29 cellular contexts compared by ENCODE assay signal in genomic region chr17:5331506-5331905, GRCh38. TPM values are rescaled to one million over a fixed set of nuclear protein-coding genes. Genes with fewer than 3 reads are reported as not detected.
A peak's percentile ranks its signal among the peaks of the same experiment; 100 is the strongest.
DNase-seq lines count a peak whose midpoint lies in the region; ATAC-seq and TF ChIP-seq lines count a peak whose summit lies in the region.
"Had no signal": no experiment of that assay in that cellular context is flagged by ENCODE, and none has a peak within 500 bp of the region (broad histone marks: within the 10 kb centered on the region; RNA-seq: fewer than 3 reads in every experiment).

No MANE protein-coding gene starts in this region.

- H3K9ac ChIP-seq in smooth muscle cell (ENCODE audit: low read depth): peak overlapping the region; percentile 24
- H3K9ac ChIP-seq: KMS-11 had no signal

- intact Hi-C loops in activated CD8-positive, alpha-beta T cell treated with anti-CD3 and anti-CD28 coated beads for 36 hours (cut with micrococcal nuclease): no loop called here

- no peak for TF ChIP-seq CTCF in activated CD8-positive, alpha-beta T cell treated with anti-CD3 and anti-CD28 coated beads for 36 hours (IDR thresholded peaks at IDR 0.05)
- TF ChIP-seq CTCF in fibroblast of mammary gland (conservative IDR thresholded peaks at IDR 0.05; ENCODE audit: control insufficient read depth, insufficient read depth, low read depth, low read length) (no peak), smooth muscle cell (IDR thresholded peaks at IDR 0.05; ENCODE audit: borderline replicate concordance, insufficient read depth, poor library complexity, severe bottlenecking) (no peak), GM10248 (IDR thresholded peaks at IDR 0.05; ENCODE audit: control extremely low read depth, extremely low read depth, low read depth, missing control alignments) (no peak)

- ATAC-seq in activated CD8-positive, alpha-beta T cell treated with anti-CD3 and anti-CD28 coated beads for 36 hours: no peak
- no peak for ATAC-seq in activated CD8-positive, alpha-beta T cell treated with anti-CD3 and anti-CD28 coated beads, Interleukin-2, amount 10 ng/mL, durations not matched to agents 7 days and 5 days
- ATAC-seq in T-cell (replicated peaks in 1 of 4): no peak
- no peak for ATAC-seq in GM18868 (IDR thresholded peaks at IDR 0.05; ENCODE audit: unreplicated experiment)
- ATAC-seq: CD8-positive, alpha-beta T cell; gastrocnemius medialis had no signal

- no peak overlapping the region for H3K4me3 ChIP-seq in fibroblast of mammary gland (ENCODE audit: control insufficient read depth, low read depth, low read length)
- H3K4me3 ChIP-seq in smooth muscle cell: no peak overlapping the region
- H3K4me3 ChIP-seq: breast epithelium, colonic mucosa, gastrocnemius medialis, prostate gland, sigmoid colon, SJSA1, testis had no signal

- peaks cover 27% of the 10 kb centered on the region for H3K36me3 Mint-ChIP-seq in activated CD8-positive, alpha-beta T cell treated with anti-CD3 and anti-CD28 coated beads for 36 hours (ENCODE audit: low read depth)
- H3K36me3 Mint-ChIP-seq in activated CD8-positive, alpha-beta T cell treated with anti-CD3 and anti-CD28 coated beads, Interleukin-2, amount 10 ng/mL, durations not matched to agents 7 days and 5 days (ENCODE audit: low read depth): peaks cover 20% of the 10 kb centered on the region
- H3K36me3 Mint-ChIP-seq in T-cell: peaks cover 18% of the 10 kb centered on the region

- H3K36me3 ChIP-seq in smooth muscle cell (ENCODE audit: low read depth): peaks cover 3% of the 10 kb centered on the region
- H3K36me3 ChIP-seq: breast epithelium had no signal

- no peak for DNase-seq in activated CD8-positive, alpha-beta T cell treated with anti-CD3 and anti-CD28 coated beads for 36 hours
- DNase-seq in activated CD8-positive, alpha-beta T cell treated with anti-CD3 and anti-CD28 coated beads, Interleukin-2, amount 10 ng/mL, durations not matched to agents 7 days and 5 days: no peak
- DNase-seq in T-cell (no peak), fibroblast of mammary gland (ENCODE audit: low read depth) (peak; percentile 46), smooth muscle cell (lab: John Stamatoyannopoulos, UW; ENCODE audit: unreplicated experiment) (no peak), GM10248 (ENCODE audit: extremely low spot score) (no peak)
- DNase-seq in activated effector memory CD4-positive, alpha-beta T cell treated with Interleukin-2 at 50 U/mL for 16 hours: no peak
- DNase-seq: activated CD4-positive, alpha-beta T cell treated with anti-CD3 and anti-CD28 coated beads for 1 hour; activated effector memory CD4-positive, alpha-beta T cell treated with anti-CD3 and anti-CD28 coated beads, Interleukin-2, amount 50 U/mL, for 16 hours; CD8-positive, alpha-beta T cell; colonic mucosa; DMS 273 treated with DMSO at 0.1 percent for 48 hours; effector memory CD4-positive, alpha-beta T cell; gastrocnemius medialis; mammary epithelial cell; NCI-H1436; NCI-H2081 treated with DMSO at 0.1 percent for 48 hours; NCI-H345; NCI-H748 treated with DMSO at 0.1 percent for 48 hours; sigmoid colon; stimulated activated naive CD8-positive, alpha-beta T cell treated with anti-CD3 and anti-CD28 coated beads, Interleukin-15, Interleukin-2, amounts not matched to agents 100 U/mL and 50 U/mL, for 24 hours; T-helper 1 cell; testis had no signal

- 85% methylated on average over 4 of the region's 4 CpGs for WGBS in smooth muscle cell (ENCODE audit: low lambda C conversion rate)

- H3K9me3 ChIP-seq in smooth muscle cell (replicated peaks; ENCODE audit: low read depth): no peaks in the 10 kb centered on the region
- H3K9me3 ChIP-seq: breast epithelium, colonic mucosa, gastrocnemius medialis, prostate gland, sigmoid colon, SJSA1, testis had no signal

- peak overlapping the region; percentile 55 for H3K27ac ChIP-seq in smooth muscle cell (ENCODE audit: low read depth)
- H3K27ac ChIP-seq: 22Rv1, breast epithelium, colonic mucosa, gastrocnemius medialis, KMS-11, prostate gland, sigmoid colon, SJSA1, testis had no signal

- H3K4me1 Mint-ChIP-seq in activated CD8-positive, alpha-beta T cell treated with anti-CD3 and anti-CD28 coated beads for 36 hours (ENCODE audit: low read depth): peaks cover 37% of the 10 kb centered on the region
- H3K4me1 Mint-ChIP-seq in activated CD8-positive, alpha-beta T cell treated with anti-CD3 and anti-CD28 coated beads, Interleukin-2, amount 10 ng/mL, durations not matched to agents 7 days and 5 days (ENCODE audit: low read depth): peaks cover 18% of the 10 kb centered on the region
- H3K4me1 Mint-ChIP-seq in T-cell: peaks cover 36 to 41% (median 38%) of the 10 kb centered on the region in 3 donors

- peak overlapping the region; percentile 1 for H3K4me2 ChIP-seq in smooth muscle cell
- H3K4me2 ChIP-seq: KMS-11 had no signal

- peaks cover 29% of the 10 kb centered on the region for H3K79me2 ChIP-seq in smooth muscle cell (ENCODE audit: low read depth)

- H3F3A ChIP-seq in smooth muscle cell (ENCODE audit: low read depth): peaks cover 3% of the 10 kb centered on the region

- H3K27me3 ChIP-seq in smooth muscle cell (ENCODE audit: low read depth): no peaks in the 10 kb centered on the region
- H3K27me3 ChIP-seq: breast epithelium, colonic mucosa, gastrocnemius medialis, sigmoid colon, SJSA1, testis had no signal

- no peak overlapping the region for H2AFZ ChIP-seq in smooth muscle cell (ENCODE audit: low read depth)

- POLR2A ChIA-PET in activated CD8-positive, alpha-beta T cell treated with anti-CD3 and anti-CD28 coated beads for 36 hours (lab: Charles Lee): interaction anchor here (1.1 kb wide), 1 partner anchor 64 kb away, joined by 3 read pairs; no protein-coding TSS in a partner anchor
- POLR2A ChIA-PET in activated CD8-positive, alpha-beta T cell treated with anti-CD3 and anti-CD28 coated beads, Interleukin-2, amount 10 ng/mL, durations not matched to agents 7 days and 5 days (lab: Charles Lee): no interaction called here
- POLR2A ChIA-PET in T-cell (lab: Charles Lee): interaction anchor here in 1 of 2 donors (0.5 kb wide), 1 partner anchor 20 kb away, joined by 3 read pairs; no protein-coding TSS in a partner anchor
- POLR2A ChIA-PET in GM10248 (lab: Yijun Ruan, JAX): no interaction called here

- H4K20me1 ChIP-seq in smooth muscle cell (ENCODE audit: low read depth): peaks cover 6% of the 10 kb centered on the region

- no peaks in the 10 kb centered on the region for H3K4me1 ChIP-seq in smooth muscle cell (ENCODE audit: low read depth)
- H3K4me1 ChIP-seq: breast epithelium, colonic mucosa, gastrocnemius medialis, prostate gland, sigmoid colon, SJSA1, testis had no signal

- CTCF ChIA-PET in activated CD8-positive, alpha-beta T cell treated with anti-CD3 and anti-CD28 coated beads for 36 hours (lab: Charles Lee): interaction anchor here (1.1 to 1.8 kb wide), 4 partner anchors 9 to 24 kb away, joined by 3 to 5 read pairs (median 4); no protein-coding TSS in a partner anchor
- CTCF ChIA-PET in activated CD8-positive, alpha-beta T cell treated with anti-CD3 and anti-CD28 coated beads, Interleukin-2, amount 10 ng/mL, durations not matched to agents 7 days and 5 days (lab: Charles Lee): no interaction called here
- CTCF ChIA-PET in T-cell (lab: Charles Lee): no interaction called here
- CTCF ChIA-PET in GM10248 (lab: Yijun Ruan, JAX): interaction anchor here (1.1 to 1.8 kb wide), 5 partner anchors 12 to 107 kb away, joined by 3 to 6 read pairs (median 4); partner anchors contain the start of gene C1QBP

- no peak overlapping the region for H3K4me3 Mint-ChIP-seq in activated CD8-positive, alpha-beta T cell treated with anti-CD3 and anti-CD28 coated beads for 36 hours
- no peak overlapping the region for H3K4me3 Mint-ChIP-seq in activated CD8-positive, alpha-beta T cell treated with anti-CD3 and anti-CD28 coated beads, Interleukin-2, amount 10 ng/mL, durations not matched to agents 7 days and 5 days
- H3K4me3 Mint-ChIP-seq in T-cell: no peak overlapping the region
- H3K4me3 Mint-ChIP-seq: CD8-positive, alpha-beta T cell had no signal

- peak overlapping the region; percentile 25 for H3K27ac Mint-ChIP-seq in activated CD8-positive, alpha-beta T cell treated with anti-CD3 and anti-CD28 coated beads for 36 hours
- H3K27ac Mint-ChIP-seq in activated CD8-positive, alpha-beta T cell treated with anti-CD3 and anti-CD28 coated beads, Interleukin-2, amount 10 ng/mL, durations not matched to agents 7 days and 5 days: no peak overlapping the region
- H3K27ac Mint-ChIP-seq in T-cell: peak overlapping the region; percentile 16 to 43

- no peaks in the 10 kb centered on the region for H3K9me3 Mint-ChIP-seq in activated CD8-positive, alpha-beta T cell treated with anti-CD3 and anti-CD28 coated beads for 36 hours
- H3K9me3 Mint-ChIP-seq in activated CD8-positive, alpha-beta T cell treated with anti-CD3 and anti-CD28 coated beads, Interleukin-2, amount 10 ng/mL, durations not matched to agents 7 days and 5 days (ENCODE audit: insufficient read depth): no peaks in the 10 kb centered on the region
- no peaks in the 10 kb centered on the region for H3K9me3 Mint-ChIP-seq in T-cell
- H3K9me3 Mint-ChIP-seq: CD8-positive, alpha-beta T cell had no signal

- no peaks in the 10 kb centered on the region for H3K27me3 Mint-ChIP-seq in activated CD8-positive, alpha-beta T cell treated with anti-CD3 and anti-CD28 coated beads for 36 hours
- no peaks in the 10 kb centered on the region for H3K27me3 Mint-ChIP-seq in activated CD8-positive, alpha-beta T cell treated with anti-CD3 and anti-CD28 coated beads, Interleukin-2, amount 10 ng/mL, durations not matched to agents 7 days and 5 days (ENCODE audit: low read depth)
- no peaks in the 10 kb centered on the region for H3K27me3 Mint-ChIP-seq in T-cell

RNA-seq across cellular contexts. Expression of gene RABEP1, which starts 49.4 kb away (rescaled TPM):
- total RNA-seq in activated CD8-positive, alpha-beta T cell treated with anti-CD3 and anti-CD28 coated beads for 36 hours: 10 to 100 TPM; 58.7 to 60.6 TPM
- total RNA-seq in activated CD8-positive, alpha-beta T cell treated with anti-CD3 and anti-CD28 coated beads, Interleukin-2, amount 10 ng/mL, durations not matched to agents 7 days and 5 days: 10 to 100 TPM; 37.5 to 37.8 TPM
- total RNA-seq in T-cell (10 to 100 TPM; 39.1 to 48.1 (median 47.7) TPM), smooth muscle cell (25.3 and 30.2 TPM in 2 replicates)
- polyA plus RNA-seq in smooth muscle cell: 26.5 and 41.4 TPM in 2 replicates

Comparison
In these comparisons a context has a peak if more than half of its experiments do, and no peak if none do; other contexts are left out.
1. CTCF ChIA-PET loops: an anchor here in activated CD8-positive, alpha-beta T cell treated with anti-CD3 and anti-CD28 coated beads for 36 hours (1.1 to 1.8 kb wide) and GM10248 (1.1 to 1.8 kb wide); none called in activated CD8-positive, alpha-beta T cell treated with anti-CD3 and anti-CD28 coated beads, Interleukin-2, amount 10 ng/mL, durations not matched to agents 7 days and 5 days and T-cell.